Comparison of ENCODE assay signal across 1 cellular context in genomic region chr7:65269150-65269856, GRCh38.
A peak's percentile ranks its signal among the peaks of the same experiment; 100 is the strongest.
TF ChIP-seq lines count a peak whose summit lies in the region.

No MANE protein-coding gene starts in this region.

TF ChIP-seq in HepG2, 621 proteins besides CTCF, POLR2A, EP300 and RAD21 (continued from another document and continues in another):
- TF ChIP-seq, protein P1, sequence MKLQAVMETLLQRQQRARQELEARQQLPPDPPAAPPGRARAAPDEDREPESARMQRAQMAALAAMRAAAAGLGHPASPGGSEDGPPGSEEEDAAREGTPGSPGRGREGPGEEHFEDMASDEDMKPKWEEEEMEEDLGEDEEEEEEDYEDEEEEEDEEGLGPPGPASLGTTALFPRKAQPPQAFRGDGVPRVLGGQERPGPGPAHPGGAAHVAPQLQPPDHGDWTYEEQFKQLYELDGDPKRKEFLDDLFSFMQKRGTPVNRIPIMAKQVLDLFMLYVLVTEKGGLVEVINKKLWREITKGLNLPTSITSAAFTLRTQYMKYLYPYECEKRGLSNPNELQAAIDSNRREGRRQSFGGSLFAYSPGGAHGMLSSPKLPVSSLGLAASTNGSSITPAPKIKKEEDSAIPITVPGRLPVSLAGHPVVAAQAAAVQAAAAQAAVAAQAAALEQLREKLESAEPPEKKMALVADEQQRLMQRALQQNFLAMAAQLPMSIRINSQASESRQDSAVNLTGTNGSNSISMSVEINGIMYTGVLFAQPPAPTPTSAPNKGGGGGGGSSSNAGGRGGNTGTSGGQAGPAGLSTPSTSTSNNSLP (IDR thresholded peaks at IDR 0.05; ENCODE audit: low read depth, low read length): 0 out of 2 replicates have a peak, but pooled peaks have one; percentile 25
- TF ChIP-seq KDM5A (IDR thresholded peaks at IDR 0.05; ENCODE audit: borderline replicate concordance, low read length): 0 out of 2 replicates have a peak, but pooled peaks have one; percentile 57
- no peak for TF ChIP-seq CAMTA2 (CRISPR knock-in tag; IDR thresholded peaks at IDR 0.05; ENCODE audit: borderline replicate concordance)
- TF ChIP-seq FOXC1 (CRISPR knock-in tag; IDR thresholded peaks at IDR 0.05; ENCODE audit: borderline replicate concordance): 0 out of 2 replicates have a peak, but pooled peaks have one; percentile 43
- TF ChIP-seq TAF1 (CRISPR knock-in tag; IDR thresholded peaks at IDR 0.05): peak; percentile 49; the same call in 1 of the 2 replicates
- TF ChIP-seq ZNF224 (CRISPR knock-in tag; IDR thresholded peaks at IDR 0.05): 0 out of 2 replicates have a peak, but pooled peaks have one; percentile 57
- TF ChIP-seq ARNT2 (CRISPR knock-in tag; IDR thresholded peaks at IDR 0.05; ENCODE audit: low read depth): peak; percentile 59; the same call in 1 of the 2 replicates
- peak; percentile 88 for TF ChIP-seq ZFX (CRISPR knock-in tag; IDR thresholded peaks at IDR 0.05; ENCODE audit: low read depth)
- peak; percentile 59; the same call in 1 of the 2 replicates for TF ChIP-seq ZMYM3 (CRISPR knock-in tag; IDR thresholded peaks at IDR 0.05)
- TF ChIP-seq BRD4 (CRISPR knock-in tag; IDR thresholded peaks at IDR 0.05): peak; percentile 52; the same call in 1 of the 2 replicates
- no peak for TF ChIP-seq NFATC3 (CRISPR knock-in tag; IDR thresholded peaks at IDR 0.05)
- TF ChIP-seq ZNF232 (CRISPR knock-in tag; IDR thresholded peaks at IDR 0.05; ENCODE audit: borderline replicate concordance): peak; percentile 61; the same call in 1 of the 2 replicates
- TF ChIP-seq, protein P2, sequence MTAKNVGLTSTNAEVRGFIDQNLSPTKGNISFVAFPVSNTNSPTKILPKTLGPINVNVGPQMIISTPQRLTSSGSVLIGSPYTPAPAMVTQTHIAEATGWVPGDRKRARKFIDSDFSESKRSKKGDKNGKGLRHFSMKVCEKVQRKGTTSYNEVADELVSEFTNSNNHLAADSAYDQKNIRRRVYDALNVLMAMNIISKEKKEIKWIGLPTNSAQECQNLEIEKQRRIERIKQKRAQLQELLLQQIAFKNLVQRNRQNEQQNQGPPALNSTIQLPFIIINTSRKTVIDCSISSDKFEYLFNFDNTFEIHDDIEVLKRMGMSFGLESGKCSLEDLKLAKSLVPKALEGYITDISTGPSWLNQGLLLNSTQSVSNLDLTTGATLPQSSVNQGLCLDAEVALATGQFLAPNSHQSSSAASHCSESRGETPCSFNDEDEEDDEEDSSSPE (CRISPR knock-in tag; IDR thresholded peaks at IDR 0.05): peak; percentile 78
- TF ChIP-seq ZSCAN5A (CRISPR knock-in tag; IDR thresholded peaks at IDR 0.05; ENCODE audit: borderline replicate concordance): 0 out of 2 replicates have a peak, but pooled peaks have one; percentile 45
- peak; percentile 73; the same call in 1 of the 2 replicates for TF ChIP-seq YEATS4 (CRISPR knock-in tag; IDR thresholded peaks at IDR 0.05; ENCODE audit: borderline replicate concordance)
- TF ChIP-seq, protein P3, sequence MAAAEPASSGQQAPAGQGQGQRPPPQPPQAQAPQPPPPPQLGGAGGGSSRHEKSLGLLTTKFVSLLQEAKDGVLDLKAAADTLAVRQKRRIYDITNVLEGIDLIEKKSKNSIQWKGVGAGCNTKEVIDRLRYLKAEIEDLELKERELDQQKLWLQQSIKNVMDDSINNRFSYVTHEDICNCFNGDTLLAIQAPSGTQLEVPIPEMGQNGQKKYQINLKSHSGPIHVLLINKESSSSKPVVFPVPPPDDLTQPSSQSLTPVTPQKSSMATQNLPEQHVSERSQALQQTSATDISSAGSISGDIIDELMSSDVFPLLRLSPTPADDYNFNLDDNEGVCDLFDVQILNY (CRISPR knock-in tag; conservative IDR thresholded peaks at IDR 0.05): peak; percentile 63; the same call in 1 of the 2 replicates
- TF ChIP-seq NAIF1 (CRISPR knock-in tag; IDR thresholded peaks at IDR 0.05; ENCODE audit: borderline replicate concordance): no peak
- TF ChIP-seq HNF4G (IDR thresholded peaks at IDR 0.05; ENCODE audit: borderline replicate concordance, low read depth, low read length): peak; percentile 81
- peak; percentile 77; the same call in 1 of the 2 replicates for TF ChIP-seq HNF4G (CRISPR knock-in tag; IDR thresholded peaks at IDR 0.05; ENCODE audit: borderline replicate concordance, low read depth)
- TF ChIP-seq TGIF2 (CRISPR knock-in tag; IDR thresholded peaks at IDR 0.05): peak; percentile 68; the same call in 1 of the 2 replicates
- TF ChIP-seq ZFP91 (CRISPR knock-in tag; IDR thresholded peaks at IDR 0.05; ENCODE audit: borderline replicate concordance): peak; percentile 73; the same call in 1 of the 2 replicates
- peak; percentile 52; the same call in 1 of the 2 replicates for TF ChIP-seq ZSCAN21 (CRISPR knock-in tag; IDR thresholded peaks at IDR 0.05; ENCODE audit: borderline replicate concordance)
- peak; percentile 89; the same call in 2 of the 3 replicates for TF ChIP-seq MXI1 (IDR thresholded peaks at IDR 0.05; ENCODE audit: borderline replicate concordance, low read depth, low read length)
- peak; percentile 75 for TF ChIP-seq ZNF292 (CRISPR knock-in tag; IDR thresholded peaks at IDR 0.05; ENCODE audit: borderline replicate concordance, low read depth)
- TF ChIP-seq, protein P4, sequence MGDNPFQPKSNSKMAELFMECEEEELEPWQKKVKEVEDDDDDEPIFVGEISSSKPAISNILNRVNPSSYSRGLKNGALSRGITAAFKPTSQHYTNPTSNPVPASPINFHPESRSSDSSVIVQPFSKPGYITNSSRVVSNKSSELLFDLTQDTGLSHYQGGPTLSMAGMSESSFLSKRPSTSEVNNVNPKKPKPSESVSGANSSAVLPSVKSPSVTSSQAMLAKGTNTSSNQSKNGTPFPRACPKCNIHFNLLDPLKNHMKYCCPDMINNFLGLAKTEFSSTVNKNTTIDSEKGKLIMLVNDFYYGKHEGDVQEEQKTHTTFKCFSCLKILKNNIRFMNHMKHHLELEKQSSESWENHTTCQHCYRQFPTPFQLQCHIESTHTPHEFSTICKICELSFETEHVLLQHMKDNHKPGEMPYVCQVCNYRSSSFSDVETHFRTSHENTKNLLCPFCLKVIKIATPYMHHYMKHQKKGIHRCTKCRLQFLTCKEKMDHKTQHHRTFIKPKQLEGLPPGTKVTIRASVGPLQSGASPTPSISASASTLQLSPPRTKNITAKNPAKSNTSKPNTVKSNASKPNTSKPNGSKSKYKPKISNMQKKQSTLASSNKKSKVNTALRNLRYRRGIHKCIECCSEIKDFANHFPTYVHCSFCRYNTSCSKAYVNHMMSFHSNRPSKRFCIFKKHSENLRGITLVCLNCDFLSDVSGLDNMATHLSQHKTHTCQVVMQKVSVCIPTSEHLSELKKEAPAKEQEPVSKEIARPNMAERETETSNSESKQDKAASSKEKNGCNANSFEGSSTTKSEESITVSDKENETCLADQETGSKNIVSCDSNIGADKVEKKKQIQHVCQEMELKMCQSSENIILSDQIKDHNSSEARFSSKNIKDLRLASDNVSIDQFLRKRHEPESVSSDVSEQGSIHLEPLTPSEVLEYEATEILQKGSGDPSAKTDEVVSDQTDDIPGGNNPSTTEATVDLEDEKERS (CRISPR knock-in tag; IDR thresholded peaks at IDR 0.05): no peak
- peak; percentile 97 for TF ChIP-seq ARID4A (CRISPR knock-in tag; IDR thresholded peaks at IDR 0.05; ENCODE audit: borderline replicate concordance)
- TF ChIP-seq MYC (CRISPR knock-in tag; IDR thresholded peaks at IDR 0.05; ENCODE audit: borderline replicate concordance): peak; percentile 58; the same call in 1 of the 2 replicates
- TF ChIP-seq, protein P5, sequence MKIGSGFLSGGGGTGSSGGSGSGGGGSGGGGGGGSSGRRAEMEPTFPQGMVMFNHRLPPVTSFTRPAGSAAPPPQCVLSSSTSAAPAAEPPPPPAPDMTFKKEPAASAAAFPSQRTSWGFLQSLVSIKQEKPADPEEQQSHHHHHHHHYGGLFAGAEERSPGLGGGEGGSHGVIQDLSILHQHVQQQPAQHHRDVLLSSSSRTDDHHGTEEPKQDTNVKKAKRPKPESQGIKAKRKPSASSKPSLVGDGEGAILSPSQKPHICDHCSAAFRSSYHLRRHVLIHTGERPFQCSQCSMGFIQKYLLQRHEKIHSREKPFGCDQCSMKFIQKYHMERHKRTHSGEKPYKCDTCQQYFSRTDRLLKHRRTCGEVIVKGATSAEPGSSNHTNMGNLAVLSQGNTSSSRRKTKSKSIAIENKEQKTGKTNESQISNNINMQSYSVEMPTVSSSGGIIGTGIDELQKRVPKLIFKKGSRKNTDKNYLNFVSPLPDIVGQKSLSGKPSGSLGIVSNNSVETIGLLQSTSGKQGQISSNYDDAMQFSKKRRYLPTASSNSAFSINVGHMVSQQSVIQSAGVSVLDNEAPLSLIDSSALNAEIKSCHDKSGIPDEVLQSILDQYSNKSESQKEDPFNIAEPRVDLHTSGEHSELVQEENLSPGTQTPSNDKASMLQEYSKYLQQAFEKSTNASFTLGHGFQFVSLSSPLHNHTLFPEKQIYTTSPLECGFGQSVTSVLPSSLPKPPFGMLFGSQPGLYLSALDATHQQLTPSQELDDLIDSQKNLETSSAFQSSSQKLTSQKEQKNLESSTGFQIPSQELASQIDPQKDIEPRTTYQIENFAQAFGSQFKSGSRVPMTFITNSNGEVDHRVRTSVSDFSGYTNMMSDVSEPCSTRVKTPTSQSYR (CRISPR knock-in tag; IDR thresholded peaks at IDR 0.05; ENCODE audit: borderline replicate concordance): peak; percentile 62; the same call in 1 of the 2 replicates
- TF ChIP-seq ZNF329 (CRISPR knock-in tag; IDR thresholded peaks at IDR 0.05; ENCODE audit: low read depth): 0 out of 2 replicates have a peak, but pooled peaks have one; percentile 38
- no peak for TF ChIP-seq ZNF790 (CRISPR knock-in tag; IDR thresholded peaks at IDR 0.05; ENCODE audit: borderline replicate concordance)
- TF ChIP-seq THAP9 (CRISPR knock-in tag; IDR thresholded peaks at IDR 0.05; ENCODE audit: borderline replicate concordance): peak; percentile 60; the same call in 1 of the 2 replicates
- TF ChIP-seq RBFOX2 (IDR thresholded peaks at IDR 0.05; ENCODE audit: low read depth, low read length): peak; percentile 45; the same call in 1 of the 2 replicates
- TF ChIP-seq TMF1 (CRISPR knock-in tag; IDR thresholded peaks at IDR 0.05; ENCODE audit: low read depth): peak; percentile 79; the same call in 1 of the 2 replicates
